16 cellular contexts compared by ENCODE assay signal in genomic region chr11:2804189-2804588, GRCh38.
DNase-seq lines count a peak whose midpoint lies in the region; ATAC-seq, FAIRE-seq and TF ChIP-seq lines count a peak whose summit lies in the region.
"Had no signal": no experiment of that assay in that cellular context is flagged by ENCODE, and none has a peak within 500 bp of the region (broad histone marks: within the 10 kb centered on the region; RNA-seq: fewer than 3 reads in every experiment).

No MANE protein-coding gene starts in this region.

- H4K8ac ChIP-seq in H9 (replicated peaks; ENCODE audit: insufficient read length, low read depth, low read length) = no peak overlapping the region

- ATAC-seq in T-helper 17 cell = no peak

- H3K4me3 Mint-ChIP-seq in H9 (no peak overlapping the region), T-helper 17 cell (no peak overlapping the region), progenitor cell of endocrine pancreas (ENCODE audit: low read depth) (no peak overlapping the region)
- H3K4me3 Mint-ChIP-seq: T-helper 1 cell treated with Interleukin-12 subunit alpha and Interleukin-12 subunit beta and Interleukin-4 antibody, amounts not matched to agents 30 μg/mL and 1 μg/mL, for 36 hours had no signal

- H3K18ac ChIP-seq in H9 (ENCODE audit: insufficient read length, low read depth, low read length) = no peak overlapping the region

- H3K27ac Mint-ChIP-seq in H9 = no peak overlapping the region
- H3K27ac Mint-ChIP-seq in T-helper 17 cell = no peak overlapping the region
- H3K27ac Mint-ChIP-seq in progenitor cell of endocrine pancreas = no peak overlapping the region
- H3K27ac Mint-ChIP-seq: T-helper 1 cell treated with Interleukin-12 subunit alpha and Interleukin-12 subunit beta and Interleukin-4 antibody, amounts not matched to agents 30 μg/mL and 1 μg/mL, for 36 hours had no signal

- H3K4me1 Mint-ChIP-seq in H9 (peaks cover 10 to 19% of the 10 kb centered on the region in 2 experiments), T-helper 17 cell (peaks cover 2% of the 10 kb centered on the region), progenitor cell of endocrine pancreas (ENCODE audit: low read depth) (no peaks in the 10 kb centered on the region)

- H4K91ac ChIP-seq in H9 (ENCODE audit: insufficient read length, low read depth, low read length) = no peak overlapping the region

- DNase-seq in H9 (peak; percentile 10), T-helper 17 cell (peak in 2 of 3 donors; percentile 1 to 3), islet precursor cell (peak; percentile 29), progenitor cell of endocrine pancreas (ENCODE audit: low spot score, unreplicated experiment) (peak; percentile 8), NCI-H2029 (lab: John Stamatoyannopoulos, UW) (no peak), small intestine (no peak), GM10266 (ENCODE audit: extremely low spot score) (no peak)
- DNase-seq: activated CD4-positive, CD25-positive, alpha-beta regulatory T cell; midbrain; NCI-H1417; stimulated activated CD4-positive, alpha-beta T cell treated with anti-CD3 and anti-CD28 coated beads, Interleukin-4, amount 100 ng/mL, for 1 hour had no signal

- no peak overlapping the region for H2BK120ac ChIP-seq in H9 (ENCODE audit: low read depth, low read length, poor library complexity, severe bottlenecking)

- no peaks in the 10 kb centered on the region for H3K36me3 ChIP-seq in small intestine (ENCODE audit: control insufficient read depth in 2 of 2, insufficient read depth in 2 of 2, low read length in 2 of 2)
- H3K36me3 ChIP-seq: breast epithelium, SJCRH30 had no signal

- H3K36me3 Mint-ChIP-seq in H9 (ENCODE audit: insufficient read depth in 1 of 3, low read depth in 3 of 3) = peaks cover 0 to 4% (median 3%) of the 10 kb centered on the region in 3 experiments; a peak in 5 of 7 replicates
- H3K36me3 Mint-ChIP-seq in T-helper 17 cell (ENCODE audit: low read depth) = no peaks in the 10 kb centered on the region
- H3K36me3 Mint-ChIP-seq in progenitor cell of endocrine pancreas (ENCODE audit: insufficient read depth) = peaks cover 2% of the 10 kb centered on the region

- TF ChIP-seq CTCF in H9 (conservative IDR thresholded peaks at IDR 0.05) (no peak), progenitor cell of endocrine pancreas (IDR thresholded peaks at IDR 0.05; ENCODE audit: unreplicated experiment) (no peak), GM10266 (IDR thresholded peaks at IDR 0.05; ENCODE audit: control insufficient read depth, insufficient read depth, low read depth, missing control alignments) (no peak)

- H2AFZ ChIP-seq in H9 (ENCODE audit: low read length) = no peak overlapping the region

- H3K27ac ChIP-seq in H9 (ENCODE audit: insufficient read length, low read depth, low read length) (no peak overlapping the region), small intestine (ENCODE audit: low read depth in 1 of 2, low read length in 1 of 2) (no peak overlapping the region)

- no peak overlapping the region for H3K4me2 ChIP-seq in H9 (ENCODE audit: insufficient read depth, insufficient read length, low read length)

- H4K5ac ChIP-seq in H9 (ENCODE audit: insufficient read length, low read depth, low read length) = no peak overlapping the region

- H3K9ac ChIP-seq in H9 (ENCODE audit: extremely low read depth, insufficient read length, low read length) = no peak overlapping the region

- no peaks in the 10 kb centered on the region for H3K23me2 ChIP-seq in H9 (ENCODE audit: insufficient read length, low read depth, low read length, poor library complexity, severe bottlenecking)

- no peak overlapping the region for H3K4ac ChIP-seq in H9 (ENCODE audit: low read depth, low read length)

- no peak overlapping the region for H3K14ac ChIP-seq in H9 (ENCODE audit: insufficient read depth, low read length)

- H3K9me3 Mint-ChIP-seq in H9 = peaks cover 3 to 5% of the 10 kb centered on the region in 2 experiments
- peaks cover 7% of the 10 kb centered on the region for H3K9me3 Mint-ChIP-seq in progenitor cell of endocrine pancreas (ENCODE audit: low read depth)
- H3K9me3 Mint-ChIP-seq: T-helper 1 cell treated with Interleukin-12 subunit alpha and Interleukin-12 subunit beta and Interleukin-4 antibody, amounts not matched to agents 30 μg/mL and 1 μg/mL, for 36 hours had no signal

- H4K20me1 ChIP-seq in H9 (ENCODE audit: control insufficient read depth, insufficient read depth, insufficient read length) = no peaks in the 10 kb centered on the region

- H2BK12ac ChIP-seq in H9 (ENCODE audit: insufficient read length, low read depth, low read length) = no peak overlapping the region

- H2AK5ac ChIP-seq in H9 (ENCODE audit: insufficient read length, low read length) = no peak overlapping the region

- H3K79me2 ChIP-seq in H9 (ENCODE audit: insufficient read depth, low read length) = no peaks in the 10 kb centered on the region

- no peak overlapping the region for H3T11ph ChIP-seq in H9 (ENCODE audit: low read length)

- H3K27me3 Mint-ChIP-seq in H9 (ENCODE audit: low read depth) (peaks cover 90% of the 10 kb centered on the region), T-helper 17 cell (no peaks in the 10 kb centered on the region), progenitor cell of endocrine pancreas (peaks cover 36% of the 10 kb centered on the region)

- H3K79me1 ChIP-seq in H9 (ENCODE audit: insufficient read depth, low read depth, low read length, poor library complexity, severe bottlenecking) = no peaks in the 10 kb centered on the region

- WGBS in H9 (ENCODE audit: extremely low coverage, insufficient read length, low lambda C conversion rate) = no CpG with 5 or more reads among the region's 10 CpGs
- 90 to 91% (median 91%) methylated on average over 10 of the region's 10 CpGs for WGBS in small intestine, 3 donors

- H3K23ac ChIP-seq in H9 (ENCODE audit: insufficient read length, low read depth, low read length) = no peak overlapping the region

- FAIRE-seq in small intestine (lab: Jason Lieb, UNC) = no peak
- FAIRE-seq: GM18507, keratinocyte had no signal

- H3K4me3 ChIP-seq in small intestine (ENCODE audit: low read depth in 1 of 2, low read length in 2 of 2) = no peak overlapping the region
- H3K4me3 ChIP-seq: breast epithelium had no signal

- no peak overlapping the region for H2BK20ac ChIP-seq in H9 (ENCODE audit: low read depth, low read length, poor library complexity, severe bottlenecking)

- H3K9me3 ChIP-seq in H9 (ENCODE audit: control insufficient read depth, low read depth, low read length) (no peaks in the 10 kb centered on the region), T-helper 17 cell (ENCODE audit: control insufficient read depth, low read length, poor library complexity, severe bottlenecking) (no peaks in the 10 kb centered on the region), small intestine (ENCODE audit: control insufficient read depth, low read depth) (no peaks in the 10 kb centered on the region)
- H3K9me3 ChIP-seq: breast epithelium, SJCRH30 had no signal

- H3K4me1 ChIP-seq in H9 (ENCODE audit: insufficient read depth, low read length) (no peaks in the 10 kb centered on the region), small intestine (ENCODE audit: control insufficient read depth in 2 of 2, insufficient read depth in 1 of 2, low read depth in 1 of 2, low read length in 1 of 2) (no peaks in the 10 kb centered on the region)
- H3K4me1 ChIP-seq: SJCRH30 had no signal

- no peak overlapping the region for H2BK15ac ChIP-seq in H9 (ENCODE audit: low read depth, low read length)

- no peak overlapping the region for H2BK5ac ChIP-seq in H9 (ENCODE audit: insufficient read length, low read length)

- H3K27me3 ChIP-seq in H9 (ENCODE audit: insufficient read depth, low read length) = no peaks in the 10 kb centered on the region; the same call in 1 of the 2 replicates
- H3K27me3 ChIP-seq in small intestine (ENCODE audit: control insufficient read depth in 2 of 2, insufficient read depth in 2 of 2, low read length in 2 of 2) = no peaks in the 10 kb centered on the region
- H3K27me3 ChIP-seq: breast epithelium had no signal

- no peak overlapping the region for H3K56ac ChIP-seq in H9 (ENCODE audit: insufficient read length, low read depth, low read length)

Comparison
In these comparisons a context has a peak if more than half of its experiments do, and no peak if none do; other contexts are left out.
1. DNase-seq: peak in H9 (single experiment), T-helper 17 cell (2 of 3), islet precursor cell (single experiment) and progenitor cell of endocrine pancreas (single experiment); none in NCI-H2029 (single experiment), small intestine (single experiment) and GM10266 (single experiment).